In genomic region chr14:60655898-60656754, GRCh38 we compare ENCODE assay signal across 9 cellular contexts. TPM values are rescaled to one million over a fixed set of nuclear protein-coding genes. Genes with fewer than 3 reads are reported as not detected.
DNase-seq lines count a peak whose midpoint lies in the region; ATAC-seq and TF ChIP-seq lines count a peak whose summit lies in the region.
"Had no signal": no experiment of that assay in that cellular context is flagged by ENCODE, and none has a peak within 500 bp of the region (broad histone marks: within the 10 kb centered on the region; RNA-seq: fewer than 3 reads in every experiment).

No MANE protein-coding gene starts in this region.

- no peaks in the 10 kb centered on the region for H3K36me3 ChIP-seq in CD4-positive, CD25-positive, alpha-beta regulatory T cell (ENCODE audit: control insufficient read depth, insufficient read depth, low read length)

- peaks cover 35% of the 10 kb centered on the region for H3K4me1 ChIP-seq in CD4-positive, CD25-positive, alpha-beta regulatory T cell (ENCODE audit: control insufficient read depth, insufficient read depth, low read length, poor library complexity, severe bottlenecking)

- no peak for TF ChIP-seq CTCF in HL-60 (IDR thresholded peaks at IDR 0.05; ENCODE audit: insufficient read depth, low read length)

- H3K4me1 Mint-ChIP-seq in CD4-positive, CD25-positive, alpha-beta regulatory T cell: peaks cover 6 to 61% (median 19%) of the 10 kb centered on the region in 4 donors
- peaks cover 52% of the 10 kb centered on the region for H3K4me1 Mint-ChIP-seq in activated naive CD8-positive, alpha-beta T cell (ENCODE audit: low read depth)
- peaks cover 22% of the 10 kb centered on the region for H3K4me1 Mint-ChIP-seq in memory B cell

- H3K27ac Mint-ChIP-seq in CD4-positive, CD25-positive, alpha-beta regulatory T cell: no peak overlapping the region
- no peak overlapping the region for H3K27ac Mint-ChIP-seq in activated naive CD8-positive, alpha-beta T cell
- peak overlapping the region; percentile 42 for H3K27ac Mint-ChIP-seq in memory B cell

- DNase-seq in CD4-positive, CD25-positive, alpha-beta regulatory T cell: no peak
- DNase-seq in HL-60 (ENCODE audit: low read depth in 1 of 2, low spot score in 1 of 2): no peak
- DNase-seq in memory B cell (ENCODE audit: low spot score in 2 of 2): peak in 1 of 2 donors; percentile 20
- DNase-seq in cerebellar cortex (ENCODE audit: low spot score): no peak
- DNase-seq in activated effector memory CD4-positive, alpha-beta T cell treated with Interleukin-2 at 50 U/mL for 16 hours: no peak

- no peaks in the 10 kb centered on the region for H3K36me3 Mint-ChIP-seq in CD4-positive, CD25-positive, alpha-beta regulatory T cell
- no peaks in the 10 kb centered on the region for H3K36me3 Mint-ChIP-seq in activated naive CD8-positive, alpha-beta T cell
- peaks cover 7% of the 10 kb centered on the region for H3K36me3 Mint-ChIP-seq in memory B cell

- H3K27ac ChIP-seq in CD4-positive, CD25-positive, alpha-beta regulatory T cell (ENCODE audit: insufficient read depth, low read length, poor library complexity, severe bottlenecking): no peak overlapping the region
- no peak overlapping the region for H3K27ac ChIP-seq in HL-60 (replicated peaks)

- H3K4me3 Mint-ChIP-seq in CD4-positive, CD25-positive, alpha-beta regulatory T cell: peak overlapping the region in 3 of 4 donors; percentile 34 to 79 (median 36)
- H3K4me3 Mint-ChIP-seq in activated naive CD8-positive, alpha-beta T cell: peak overlapping the region; percentile 83
- peak overlapping the region; percentile 94 for H3K4me3 Mint-ChIP-seq in memory B cell

- H3K27me3 Mint-ChIP-seq in CD4-positive, CD25-positive, alpha-beta regulatory T cell: peaks cover 92% of the 10 kb centered on the region
- H3K27me3 Mint-ChIP-seq in activated naive CD8-positive, alpha-beta T cell: peaks cover 62% of the 10 kb centered on the region
- H3K27me3 Mint-ChIP-seq in memory B cell: peaks cover 38% of the 10 kb centered on the region

- H3K4me3 ChIP-seq in CD4-positive, CD25-positive, alpha-beta regulatory T cell (ENCODE audit: low read depth, low read length): no peak overlapping the region
- peak overlapping the region; percentile 75 for H3K4me3 ChIP-seq in HL-60 (replicated peaks; ENCODE audit: insufficient read depth, low read length)

- no peak for ATAC-seq in CD4-positive, CD25-positive, alpha-beta regulatory T cell (ENCODE audit: low read depth in 2 of 2)
- ATAC-seq in memory B cell (ENCODE audit: low read depth) (no peak), HG02981 (IDR thresholded peaks at IDR 0.05; ENCODE audit: unreplicated experiment) (no peak), GM21529 (IDR thresholded peaks at IDR 0.05; ENCODE audit: unreplicated experiment) (no peak)
- ATAC-seq: HCT116 had no signal

- peaks cover 0 to 4% (median 0%) of the 10 kb centered on the region in 7 donors for H3K9me3 Mint-ChIP-seq in CD4-positive, CD25-positive, alpha-beta regulatory T cell
- no peaks in the 10 kb centered on the region for H3K9me3 Mint-ChIP-seq in activated naive CD8-positive, alpha-beta T cell (ENCODE audit: low read depth)
- peaks cover 6% of the 10 kb centered on the region for H3K9me3 Mint-ChIP-seq in memory B cell

- peaks cover 45% of the 10 kb centered on the region for H3K27me3 ChIP-seq in CD4-positive, CD25-positive, alpha-beta regulatory T cell (ENCODE audit: control insufficient read depth, insufficient read depth, low read length)
- H3K27me3 ChIP-seq in HL-60 (ENCODE audit: insufficient read depth, poor library complexity, severe bottlenecking): peaks cover 63% of the 10 kb centered on the region

- H3K9me3 ChIP-seq in CD4-positive, CD25-positive, alpha-beta regulatory T cell (ENCODE audit: control insufficient read depth in 2 of 2, low read length in 2 of 2): no peaks in the 10 kb centered on the region

RNA-seq across cellular contexts. Expression of gene SIX1, which starts 6.8 kb away (rescaled TPM):
- not detected for total RNA-seq in CD4-positive, CD25-positive, alpha-beta regulatory T cell
- not detected for polyA plus RNA-seq in CD4-positive, CD25-positive, alpha-beta regulatory T cell

Comparison
In these comparisons a context has a peak if more than half of its experiments do, and no peak if none do; other contexts are left out.
1. H3K4me3 Mint-ChIP-seq: peak in every context shown above with its lines; median percentile 94 in memory B cell; 83 in activated naive CD8-positive, alpha-beta T cell; 36 in CD4-positive, CD25-positive, alpha-beta regulatory T cell.